Comparison of ENCODE assay signal across 24 cellular contexts in the genomic region with DNA sequence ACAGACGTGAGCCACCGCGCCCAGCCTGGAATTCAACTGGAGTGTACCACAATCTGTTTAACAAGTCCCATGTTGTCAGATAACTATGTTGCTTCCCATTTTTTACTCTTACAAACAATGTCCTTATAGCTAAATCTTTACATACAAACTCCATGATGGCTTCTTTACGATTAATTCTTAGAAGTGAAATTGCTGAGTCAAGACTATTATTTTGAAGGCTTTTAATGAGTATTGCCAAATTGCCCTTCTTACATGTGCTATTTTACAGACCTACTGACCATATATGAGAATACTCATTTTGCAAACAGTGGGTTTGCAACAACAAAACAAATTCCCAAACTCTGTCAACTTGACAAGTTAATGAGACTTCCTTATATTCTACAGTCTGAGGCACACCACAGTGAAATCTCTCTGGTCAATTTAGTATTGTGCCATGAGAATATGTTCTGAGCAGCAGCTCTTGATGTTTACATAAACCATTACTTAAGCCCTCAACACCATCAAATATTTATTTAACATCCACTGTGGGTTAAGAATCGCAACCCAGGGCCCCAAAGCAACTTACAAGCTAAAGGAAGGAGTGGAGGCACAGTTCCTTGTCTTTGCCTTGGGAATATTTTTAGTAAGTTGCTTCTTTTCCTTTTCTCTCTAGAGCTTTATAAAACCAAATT.
A peak's percentile ranks its signal among the peaks of the same experiment; 100 is the strongest.
DNase-seq lines count a peak whose midpoint lies in the region; ATAC-seq, FAIRE-seq and TF ChIP-seq lines count a peak whose summit lies in the region.
"Had no signal": no experiment of that assay in that cellular context is flagged by ENCODE, and none has a peak within 500 bp of the region (broad histone marks: within the 10 kb centered on the region; RNA-seq: fewer than 3 reads in every experiment).

No MANE protein-coding gene starts in this region.

- no peak overlapping the region for H3K23ac ChIP-seq in mesendoderm (ENCODE audit: low read length)

- H2BK5ac ChIP-seq in mesendoderm (ENCODE audit: low read length) = no peak overlapping the region

- H3K56ac ChIP-seq in mesendoderm (ENCODE audit: low read length) = no peak overlapping the region

- H3K18ac ChIP-seq in mesendoderm (ENCODE audit: low read length) = no peak overlapping the region

- ATAC-seq in GM18873 (IDR thresholded peaks at IDR 0.05; ENCODE audit: low FRiP score, unreplicated experiment) = no peak
- ATAC-seq: gastrocnemius medialis; HCT116; naive thymus-derived CD8-positive, alpha-beta T cell; SK-N-SH treated with all-trans-retinoic acid at 6 μM for 48 hours had no signal

- DNase-seq in D721Med (ENCODE audit: insufficient read length, low spot score) (no peak), LNCaP clone FGC (ENCODE audit: low read depth) (peak; percentile 40), brain pericyte (ENCODE audit: low read depth, low spot score) (peak; percentile 59), mesendoderm (no peak), EL (no peak), HTR-8/SVneo (ENCODE audit: insufficient read length, low spot score) (no peak)
- no peak for DNase-seq in activated naive CD4-positive, alpha-beta T cell treated with Interleukin-2 at 50 U/mL for 16 hours
- DNase-seq: activated B cell treated with CpG ODN at 0.5 μM for 24 hours; activated CD4-positive, alpha-beta memory T cell treated with anti-CD3 and anti-CD28 coated beads, Interleukin-2, amount 10 ng/mL, durations not matched to agents 7 days and 5 days; activated gamma-delta T cell treated with Interleukin-2 at 50 U/mL for 16 hours; CD4-positive, alpha-beta T cell; central memory CD4-positive, alpha-beta T cell; DND-41; erythroblast; gastrocnemius medialis; kidney glomerular epithelial cell; naive thymus-derived CD8-positive, alpha-beta T cell; NCI-H146; ovary; RPMI8226; sigmoid colon had no signal

- H3K79me1 ChIP-seq in mesendoderm (ENCODE audit: low read length) = no peaks in the 10 kb centered on the region

- no peak overlapping the region for H2BK120ac ChIP-seq in mesendoderm (ENCODE audit: low read depth, low read length)

- TF ChIP-seq CTCF in D721Med (IDR thresholded peaks at IDR 0.05; ENCODE audit: insufficient read depth, missing control alignments) = no peak
- TF ChIP-seq CTCF in LNCaP clone FGC (IDR thresholded peaks at IDR 0.05; ENCODE audit: control insufficient read depth, extremely low read depth, insufficient read depth) = no peak

- no peak overlapping the region for H3K27ac ChIP-seq in mesendoderm (ENCODE audit: low read depth, low read length)
- H3K27ac ChIP-seq: gastrocnemius medialis, ovary, sigmoid colon had no signal

- H4K5ac ChIP-seq in mesendoderm (ENCODE audit: low read length) = no peak overlapping the region

- H3K4me3 ChIP-seq in LNCaP clone FGC (ENCODE audit: low read depth, low read length) (no peak overlapping the region), mesendoderm (ENCODE audit: low read length) (no peak overlapping the region)
- H3K4me3 ChIP-seq: gastrocnemius medialis, ovary, sigmoid colon had no signal

- H3K79me2 ChIP-seq in mesendoderm (ENCODE audit: control insufficient read depth, insufficient read depth, low read length) = no peaks in the 10 kb centered on the region

- no peaks in the 10 kb centered on the region for H3K36me3 ChIP-seq in mesendoderm (ENCODE audit: control insufficient read depth, insufficient read depth, low read length)
- H3K36me3 ChIP-seq: gastrocnemius medialis, ovary, sigmoid colon had no signal

- no peak overlapping the region for H2AK5ac ChIP-seq in mesendoderm (ENCODE audit: low read length)

- H3K4me1 ChIP-seq in mesendoderm (ENCODE audit: control insufficient read depth, low read depth, low read length) = no peaks in the 10 kb centered on the region
- H3K4me1 ChIP-seq: sigmoid colon had no signal

- H3K27me3 ChIP-seq in mesendoderm (ENCODE audit: insufficient read depth, low read length, poor library complexity) = no peaks in the 10 kb centered on the region
- H3K27me3 ChIP-seq: gastrocnemius medialis, ovary, sigmoid colon had no signal

- peak overlapping the region; percentile 28 for H4K8ac ChIP-seq in mesendoderm (ENCODE audit: low read depth, low read length)

- WGBS in mesendoderm (ENCODE audit: extremely low coverage, insufficient coverage, low lambda C conversion rate) = no CpG with 5 or more reads among the region's 5 CpGs

- no peak overlapping the region for H3K9ac ChIP-seq in mesendoderm (ENCODE audit: low read length)

- no peak overlapping the region for H2BK15ac ChIP-seq in mesendoderm (replicated peaks; ENCODE audit: low read depth)

- no peak overlapping the region for H3K4ac ChIP-seq in mesendoderm (ENCODE audit: low read depth, low read length)

- peak; percentile 60 for FAIRE-seq in D721Med (lab: Jason Lieb, UNC)
- FAIRE-seq in HTR-8/SVneo (lab: Jason Lieb, UNC) = no peak

- no peak overlapping the region for H3K4me2 ChIP-seq in mesendoderm (ENCODE audit: low read length)

Comparison
In these comparisons a context has a peak if more than half of its experiments do, and no peak if none do; other contexts are left out.
1. DNase-seq: peak in LNCaP clone FGC (single experiment) and brain pericyte (single experiment); none in D721Med (single experiment), mesendoderm (single experiment), EL (single experiment), activated naive CD4-positive, alpha-beta T cell treated with Interleukin-2 at 50 U/mL for 16 hours (single experiment) and HTR-8/SVneo (single experiment).